ENCODE assay signal across 7 cellular contexts in genomic region chr11:73143126-73143838, GRCh38. TPM values are rescaled to one million over a fixed set of nuclear protein-coding genes. Genes with fewer than 3 reads are reported as not detected.
DNase-seq lines count a peak whose midpoint lies in the region; ATAC-seq and TF ChIP-seq lines count a peak whose summit lies in the region.

No MANE protein-coding gene starts in this region.

- no peak for TF ChIP-seq POLR2A in sigmoid colon (IDR thresholded peaks at IDR 0.05)

- H3K4me1 Mint-ChIP-seq in activated CD4-positive, alpha-beta memory T cell treated with anti-CD3 and anti-CD28 coated beads, Interleukin-2, amount 10 ng/mL, durations not matched to agents 7 days and 5 days, result peaks cover 49% of the 10 kb centered on the region

- peak overlapping the region; percentile 98 for H3K27ac Mint-ChIP-seq in activated CD4-positive, alpha-beta memory T cell treated with anti-CD3 and anti-CD28 coated beads, Interleukin-2, amount 10 ng/mL, durations not matched to agents 7 days and 5 days

- H3K9ac ChIP-seq in ES-I3 (ENCODE audit: low read depth, low read length), result peak overlapping the region; percentile 63

- intact Hi-C loops in sigmoid colon (cut with DNase I), result loop anchor here (2.0 to 10.0 kb wide), 5 partner anchors 36 to 454 kb away; partner anchors contain the start of gene FAM168A

- H3K4me1 ChIP-seq in ES-I3 (ENCODE audit: insufficient read depth, low read length), result peaks cover 19% of the 10 kb centered on the region
- H3K4me1 ChIP-seq in sigmoid colon, result peaks cover 0 to 60% (median 43%) of the 10 kb centered on the region in 4 donors

- peaks cover 23% of the 10 kb centered on the region for H3K36me3 Mint-ChIP-seq in activated CD4-positive, alpha-beta memory T cell treated with anti-CD3 and anti-CD28 coated beads, Interleukin-2, amount 10 ng/mL, durations not matched to agents 7 days and 5 days (ENCODE audit: low read depth)

- CTCF ChIA-PET in activated CD4-positive, alpha-beta memory T cell treated with anti-CD3 and anti-CD28 coated beads, Interleukin-2, amount 10 ng/mL, durations not matched to agents 7 days and 5 days (lab: Charles Lee), result interaction anchor here (0.7 to 2.6 kb wide), 18 partner anchors 10 to 459 kb away, joined by 3 to 58 read pairs (median 5); partner anchors contain the start of gene STARD10

- TF ChIP-seq EP300 in sigmoid colon (IDR thresholded peaks at IDR 0.05), result no peak

- ATAC-seq in HG03457 (IDR thresholded peaks at IDR 0.05; ENCODE audit: unreplicated experiment), result no peak

- peak overlapping the region; percentile 67 to 94 (median 92) for H3K4me3 ChIP-seq in sigmoid colon

- H3K9me3 ChIP-seq in ES-I3 (ENCODE audit: control insufficient read depth, insufficient read depth, low read length) (no peaks in the 10 kb centered on the region), sigmoid colon (no peaks in the 10 kb centered on the region)

- H3K36me3 ChIP-seq in ES-I3 (ENCODE audit: insufficient read depth, low read length) (no peaks in the 10 kb centered on the region), sigmoid colon (no peaks in the 10 kb centered on the region)

- DNase-seq in KG1 (lab: John Stamatoyannopoulos, UW) (peak; percentile 95), hepatic stellate cell (ENCODE audit: low spot score) (peak; percentile 32), sigmoid colon (no peak)
- DNase-seq in activated CD4-positive, alpha-beta memory T cell treated with anti-CD3 and anti-CD28 coated beads, Interleukin-2, amount 10 ng/mL, durations not matched to agents 7 days and 5 days, result no peak
- no peak for DNase-seq in stimulated activated CD4-positive, alpha-beta T cell treated with anti-CD3 and anti-CD28 coated beads, Interleukin-4, amount 100 ng/mL, for 24 hours

- H3K27ac ChIP-seq in sigmoid colon, result peak overlapping the region; percentile 95 to 98 (median 97)

- no peaks in the 10 kb centered on the region for H3K27me3 ChIP-seq in sigmoid colon

- H3K9me3 Mint-ChIP-seq in activated CD4-positive, alpha-beta memory T cell treated with anti-CD3 and anti-CD28 coated beads, Interleukin-2, amount 10 ng/mL, durations not matched to agents 7 days and 5 days, result no peaks in the 10 kb centered on the region

- no peaks in the 10 kb centered on the region for H3K27me3 Mint-ChIP-seq in activated CD4-positive, alpha-beta memory T cell treated with anti-CD3 and anti-CD28 coated beads, Interleukin-2, amount 10 ng/mL, durations not matched to agents 7 days and 5 days

- WGBS in sigmoid colon, 2 donors, result 12 to 17% methylated on average over 13 of the region's 13 CpGs

- no peak for TF ChIP-seq CTCF in sigmoid colon (IDR thresholded peaks at IDR 0.05)

- POLR2A ChIA-PET in activated CD4-positive, alpha-beta memory T cell treated with anti-CD3 and anti-CD28 coated beads, Interleukin-2, amount 10 ng/mL, durations not matched to agents 7 days and 5 days (lab: Charles Lee), result interaction anchor here (0.5 to 3.7 kb wide), 19 partner anchors 9 to 636 kb away, joined by 3 to 76 read pairs (median 4); partner anchors contain the start of gene ATG16L2

- peak overlapping the region; percentile 81 for H3K4me3 Mint-ChIP-seq in activated CD4-positive, alpha-beta memory T cell treated with anti-CD3 and anti-CD28 coated beads, Interleukin-2, amount 10 ng/mL, durations not matched to agents 7 days and 5 days

RNA-seq across cellular contexts. Expression of gene FCHSD2, which starts 1.2 kb away (rescaled TPM):
- total RNA-seq in activated CD4-positive, alpha-beta memory T cell treated with anti-CD3 and anti-CD28 coated beads, Interleukin-2, amount 10 ng/mL, durations not matched to agents 7 days and 5 days, result 10 to 100 TPM; 40.8 to 41.7 TPM
- total RNA-seq in sigmoid colon, result 10 to 100 TPM; 16.4 to 36.3 (median 19.4) TPM
- 10 to 100 TPM in 1 of 3 donors, 1 to 10 TPM in 2; 6.9 to 19.3 (median 7.2) TPM for polyA plus RNA-seq in sigmoid colon

Comparison
In these comparisons a context has a peak if more than half of its experiments do, and no peak if none do; other contexts are left out.
1. DNase-seq: peak in KG1 (single experiment) and hepatic stellate cell (single experiment); none in activated CD4-positive, alpha-beta memory T cell treated with anti-CD3 and anti-CD28 coated beads, Interleukin-2, amount 10 ng/mL, durations not matched to agents 7 days and 5 days (single experiment), sigmoid colon (single experiment) and stimulated activated CD4-positive, alpha-beta T cell treated with anti-CD3 and anti-CD28 coated beads, Interleukin-4, amount 100 ng/mL, for 24 hours (single experiment).